Comparison of ENCODE assay signal across 8 cellular contexts in genomic region chr21:37267269-37268185, GRCh38.
DNase-seq lines count a peak whose midpoint lies in the region; ATAC-seq and FAIRE-seq lines count a peak whose summit lies in the region.

VPS26C (minus strand) TSS chr21:37267334; CDS start chr21:37267294, 40 bp downstream.

- peak within 1 kb of the TSS; percentile 96 for H3K27ac ChIP-seq in cingulate gyrus (ENCODE audit: low read depth, low read length)

- DNase-seq in Ammon's horn (ENCODE audit: low spot score) = peak; percentile 99
- peak; percentile 75 for DNase-seq in GM19239 (ENCODE audit: insufficient read length, low spot score)
- DNase-seq in NCI-H524 treated with DMSO at 0.1 percent for 48 hours (lab: John Stamatoyannopoulos, UW) = peak; percentile 99
- DNase-seq in activated CD4-positive, alpha-beta T cell treated with anti-CD3 and anti-CD28 coated beads for 4 hours = peak; percentile 96 to 97
- peak; percentile 97 for DNase-seq in kidney glomerular epithelial cell (lab: John Stamatoyannopoulos, UW)
- DNase-seq in stimulated activated CD4-positive, alpha-beta T cell treated with anti-CD3 and anti-CD28 coated beads, Interleukin-1b, Interleukin-23, amount 100 ng/mL, for 1 hour (ENCODE audit: low read depth in 2 of 2) = peak; percentile 93

- peak; percentile 99 for FAIRE-seq in GM19239 (lab: Jason Lieb, UNC)

- peak; percentile 87 for ATAC-seq in HG03457 (IDR thresholded peaks at IDR 0.05; ENCODE audit: unreplicated experiment)

Comparison
In these comparisons a context has a peak if more than half of its experiments do, and no peak if none do; other contexts are left out.
1. Peak in every context shown above with its lines: DNase-seq, ATAC-seq and H3K27ac ChIP-seq.